1 cellular context compared by ENCODE assay signal in genomic region chr16:1495281-1496262, GRCh38.
TF ChIP-seq lines count a peak whose summit lies in the region.

No MANE protein-coding gene starts in this region.

TF ChIP-seq in SK-N-SH, 30 proteins besides CTCF, POLR2A, EP300 and RAD21:
- TF ChIP-seq EZH2phosphoT487 (IDR thresholded peaks at IDR 0.05; ENCODE audit: borderline replicate concordance, low read depth) (no peak), NFIC (IDR thresholded peaks at IDR 0.05; ENCODE audit: borderline replicate concordance) (no peak), REST (IDR thresholded peaks at IDR 0.05; ENCODE audit: low read depth, low read length) (no peak), YY1 (IDR thresholded peaks at IDR 0.05; ENCODE audit: low read depth) (no peak), GABPA (IDR thresholded peaks at IDR 0.05; ENCODE audit: low read depth) (no peak), ELF1 (IDR thresholded peaks at IDR 0.05) (no peak), USF2 (IDR thresholded peaks at IDR 0.05; ENCODE audit: borderline replicate concordance, low read depth, low read length) (no peak), CHD2 (IDR thresholded peaks at IDR 0.05; ENCODE audit: low read length, partially characterized antibody) (no peak), TCF12 (IDR thresholded peaks at IDR 0.05) (no peak), SMC3 (IDR thresholded peaks at IDR 0.05; ENCODE audit: low read depth, low read length) (no peak), NRF1 (IDR thresholded peaks at IDR 0.05; ENCODE audit: low read depth, low read length) (no peak), IRF3 (IDR thresholded peaks at IDR 0.05; ENCODE audit: low read depth, low read length) (no peak), USF1 (IDR thresholded peaks at IDR 0.05; ENCODE audit: borderline replicate concordance, low read depth) (no peak), JUND (IDR thresholded peaks at IDR 0.05) (no peak), RCOR1 (IDR thresholded peaks at IDR 0.05; ENCODE audit: low read length) (no peak), MEF2A (IDR thresholded peaks at IDR 0.05; ENCODE audit: borderline replicate concordance, low read depth) (no peak), PBX3 (IDR thresholded peaks at IDR 0.05) (no peak)
TF ChIP-seq in SK-N-SH: peak in this region for 0.
